In genomic region chr12:94585624-94586023, GRCh38 we compare ENCODE assay signal across 2 cellular contexts.
TF ChIP-seq lines count a peak whose summit lies in the region.

No MANE protein-coding gene starts in this region.

TF ChIP-seq in GM12878, 131 proteins besides CTCF, POLR2A, EP300 and RAD21:
- TF ChIP-seq CEBPB (IDR thresholded peaks at IDR 0.05; ENCODE audit: borderline replicate concordance in 1 of 2, low read depth in 2 of 2, low read length in 2 of 2): no peak
- TF ChIP-seq SIX5 (IDR thresholded peaks at IDR 0.05; ENCODE audit: low read depth, low read length, severe bottlenecking): no peak
- no peak for TF ChIP-seq ATF2 (IDR thresholded peaks at IDR 0.05; ENCODE audit: low read length)
- no peak for TF ChIP-seq LARP7 (IDR thresholded peaks at IDR 0.05)
- no peak for TF ChIP-seq ZNF207 (IDR thresholded peaks at IDR 0.05; ENCODE audit: borderline replicate concordance)
- no peak for TF ChIP-seq RBBP5 (conservative IDR thresholded peaks at IDR 0.05)
- TF ChIP-seq POLR2AphosphoS5 (IDR thresholded peaks at IDR 0.05; ENCODE audit: low read length): no peak
- TF ChIP-seq FOXK2 (IDR thresholded peaks at IDR 0.05): no peak
- TF ChIP-seq NFYA (IDR thresholded peaks at IDR 0.05; ENCODE audit: borderline replicate concordance, low read depth, low read length): no peak
- no peak for TF ChIP-seq CREM (IDR thresholded peaks at IDR 0.05; ENCODE audit: low read depth)
- no peak for TF ChIP-seq ZNF217 (IDR thresholded peaks at IDR 0.05)
- no peak for TF ChIP-seq MTA2 (IDR thresholded peaks at IDR 0.05; ENCODE audit: low read depth)
- no peak for TF ChIP-seq POLR2AphosphoS2 (IDR thresholded peaks at IDR 0.05; ENCODE audit: low read depth, low read length)
- TF ChIP-seq JUNB (IDR thresholded peaks at IDR 0.05): no peak
- no peak for TF ChIP-seq ZNF592 (IDR thresholded peaks at IDR 0.05)
- TF ChIP-seq NR2C2 (IDR thresholded peaks at IDR 0.05; ENCODE audit: borderline replicate concordance, control insufficient read depth, insufficient read length, low read depth): no peak
- no peak for TF ChIP-seq USF2 (IDR thresholded peaks at IDR 0.05; ENCODE audit: borderline replicate concordance, low read depth, low read length)

TF ChIP-seq in WTC11, 78 proteins besides CTCF, POLR2A, EP300 and RAD21:
- TF ChIP-seq FOXP4 (CRISPR knock-in tag; IDR thresholded peaks at IDR 0.05) (no peak), SOX15 (CRISPR knock-in tag; IDR thresholded peaks at IDR 0.05) (no peak), NR3C1 (CRISPR knock-in tag; conservative IDR thresholded peaks at IDR 0.05; ENCODE audit: low read depth) (no peak), ZNF138 (CRISPR knock-in tag; conservative IDR thresholded peaks at IDR 0.05) (no peak), ATF6 (CRISPR knock-in tag; IDR thresholded peaks at IDR 0.05) (no peak), SP1 (CRISPR knock-in tag; conservative IDR thresholded peaks at IDR 0.05) (no peak), HMGA2 (CRISPR knock-in tag; IDR thresholded peaks at IDR 0.05) (no peak), AFF4 (CRISPR knock-in tag; IDR thresholded peaks at IDR 0.05; ENCODE audit: borderline replicate concordance) (no peak), ZSCAN18 (CRISPR knock-in tag; IDR thresholded peaks at IDR 0.05) (no peak), ZNF416 (CRISPR knock-in tag; IDR thresholded peaks at IDR 0.05) (no peak), ETV6 (CRISPR knock-in tag; IDR thresholded peaks at IDR 0.05) (no peak), ZNF317 (CRISPR knock-in tag; IDR thresholded peaks at IDR 0.05; ENCODE audit: borderline replicate concordance, low read depth) (no peak), RORB (CRISPR knock-in tag; IDR thresholded peaks at IDR 0.05) (no peak)
TF ChIP-seq in WTC11: peak in this region for 0.
